In genomic region chr15:85142324-85142723, GRCh38 we compare ENCODE assay signal across 17 cellular contexts.
A peak's percentile ranks its signal among the peaks of the same experiment; 100 is the strongest.
DNase-seq lines count a peak whose midpoint lies in the region; ATAC-seq and TF ChIP-seq lines count a peak whose summit lies in the region.
"Had no signal": no experiment of that assay in that cellular context is flagged by ENCODE, and none has a peak within 500 bp of the region (broad histone marks: within the 10 kb centered on the region; RNA-seq: fewer than 3 reads in every experiment).

No MANE protein-coding gene starts in this region.

- peaks cover 11% of the 10 kb centered on the region for H3K4me1 ChIP-seq in A673 (ENCODE audit: insufficient read depth, low read length, poor library complexity, severe bottlenecking)
- H3K4me1 ChIP-seq in SJCRH30, result no peaks in the 10 kb centered on the region; the same call in 1 of the 2 replicates
- H3K4me1 ChIP-seq: esophagus muscularis mucosa had no signal

- no peak for TF ChIP-seq CTCF in A673 (conservative IDR thresholded peaks at IDR 0.05; ENCODE audit: low read depth, low read length)

- CTCF ChIA-PET in A673 (lab: Charles Lee), result interaction anchor here (1.1 kb wide), 1 partner anchor 27 kb away, joined by 3 read pairs; no protein-coding TSS in a partner anchor

- H3K27ac ChIP-seq in A673 (ENCODE audit: low read depth, low read length, poor library complexity, severe bottlenecking) (no peak overlapping the region), SJCRH30 (no peak overlapping the region)
- H3K27ac ChIP-seq: cardiac muscle cell, esophagus muscularis mucosa had no signal

- no peaks in the 10 kb centered on the region for H3K27me3 ChIP-seq in A673 (replicated peaks; ENCODE audit: insufficient read depth, low read depth, low read length, poor library complexity)
- no peaks in the 10 kb centered on the region for H3K27me3 ChIP-seq in SJCRH30
- H3K27me3 ChIP-seq: cardiac muscle cell, esophagus muscularis mucosa had no signal

- no peak for ATAC-seq in GM19324 (IDR thresholded peaks at IDR 0.05; ENCODE audit: low FRiP score, unreplicated experiment)
- ATAC-seq: natural killer cell treated with Interleukin-12 subunit alpha and Interleukin-12 subunit beta and Interleukin-15 and Interleukin-18, amount 100 ng/mL, for 72 hours had no signal

- intact Hi-C loops in A673 (cut with micrococcal nuclease; ENCODE audit: unreplicated experiment), result no loop called here

- POLR2A ChIA-PET in A673 (lab: Charles Lee; ENCODE audit: low non-redundant PET), result no interaction called here

- DNase-seq in A673 (ENCODE audit: low spot score) (peak; percentile 70), HT1080 (ENCODE audit: low read depth) (peak; percentile 82), astrocyte of the hippocampus (ENCODE audit: low read depth, low spot score) (peak; percentile 73), hepatic stellate cell (ENCODE audit: low spot score) (peak; percentile 15), DMS114 treated with DMSO at 0.1 percent for 48 hours (lab: John Stamatoyannopoulos, UW; ENCODE audit: unreplicated experiment) (no peak), putamen (ENCODE audit: low spot score) (no peak), SJCRH30 (no peak)
- DNase-seq: AML-193, GDM1, kidney, MM.1S, NCI-H510A, SHP77 had no signal

- H3K4me3 ChIP-seq in A673 (ENCODE audit: low read depth, low read length, poor library complexity, severe bottlenecking), result no peak overlapping the region
- no peak overlapping the region for H3K4me3 ChIP-seq in SJCRH30
- H3K4me3 ChIP-seq: cardiac muscle cell, esophagus muscularis mucosa had no signal

- H3K36me3 ChIP-seq in A673 (ENCODE audit: insufficient read depth, low read length, poor library complexity, severe bottlenecking) (peaks cover 26% of the 10 kb centered on the region), SJCRH30 (peaks cover 6% of the 10 kb centered on the region; the same call in 1 of the 2 replicates)
- H3K36me3 ChIP-seq: cardiac muscle cell had no signal

- H3K9me3 ChIP-seq in A673 (ENCODE audit: low read depth, low read length, poor library complexity, severe bottlenecking) (no peaks in the 10 kb centered on the region), SJCRH30 (replicated peaks) (no peaks in the 10 kb centered on the region)
- H3K9me3 ChIP-seq: esophagus muscularis mucosa had no signal

- no TSS peak for BruUV-seq in A673 (replicated peaks; lab: Mats Ljungman, UMichigan)

Comparison
In these comparisons a context has a peak if more than half of its experiments do, and no peak if none do; other contexts are left out.
1. DNase-seq: peak in A673 (single experiment), HT1080 (single experiment), astrocyte of the hippocampus (single experiment) and hepatic stellate cell (single experiment); none in DMS114 treated with DMSO at 0.1 percent for 48 hours (single experiment), putamen (single experiment) and SJCRH30 (0 of 2).